In the genomic region with DNA sequence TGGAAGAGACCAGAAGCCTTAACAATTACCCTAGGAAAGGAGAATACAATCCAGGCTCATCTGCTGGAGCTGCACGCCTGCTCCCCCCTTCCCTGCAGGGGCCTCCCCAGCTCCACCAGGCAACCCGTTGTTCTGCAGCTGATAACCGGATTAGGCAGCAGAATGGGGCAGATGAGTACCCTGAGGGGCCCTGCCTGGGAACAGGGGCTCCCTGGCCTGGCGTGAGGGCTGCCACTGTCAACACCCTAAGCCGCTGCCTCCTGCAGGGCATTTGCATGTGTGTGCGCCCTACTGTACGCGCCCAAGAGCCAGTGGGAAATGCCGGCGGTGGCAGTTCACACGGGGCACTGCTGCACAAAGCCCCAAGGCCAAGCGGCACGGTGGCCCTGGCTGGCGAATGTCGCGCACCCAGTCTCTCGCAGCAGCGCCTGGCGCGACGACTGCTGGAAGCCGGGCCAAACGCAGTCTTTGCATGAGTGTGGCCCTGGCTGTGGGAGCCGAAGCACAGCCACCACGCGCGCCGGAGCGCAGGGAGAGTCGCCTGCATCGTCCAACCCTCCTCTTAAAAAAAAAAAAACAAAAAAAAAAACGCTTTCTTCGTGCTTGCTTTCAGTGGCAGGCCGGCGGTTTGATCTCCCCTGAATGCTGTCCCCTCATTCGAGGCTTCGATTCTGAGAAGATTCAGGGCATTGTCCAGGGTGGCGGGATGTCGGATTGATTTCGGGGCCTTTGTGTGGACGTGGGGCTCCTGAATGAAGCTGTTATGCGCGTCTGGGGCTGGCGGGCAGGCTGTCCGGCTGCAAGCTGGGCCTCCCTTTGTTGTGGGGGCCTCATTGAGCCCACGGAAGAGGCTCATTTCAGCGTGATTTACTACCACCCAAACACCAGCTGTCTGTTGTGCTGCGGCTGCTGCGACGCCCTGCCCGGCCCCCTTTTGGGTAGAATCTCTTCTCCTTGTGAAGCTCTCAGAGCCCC, we compare ENCODE assay signal across 10 cellular contexts.
DNase-seq lines count a peak whose midpoint lies in the region; ATAC-seq, FAIRE-seq and TF ChIP-seq lines count a peak whose summit lies in the region.
"Had no signal": no experiment of that assay in that cellular context is flagged by ENCODE, and none has a peak within 500 bp of the region (broad histone marks: within the 10 kb centered on the region; RNA-seq: fewer than 3 reads in every experiment).

No MANE protein-coding gene starts in this region.

- peak; percentile 73 for ATAC-seq in K562
- ATAC-seq in activated T-cell treated with anti-CD3 and anti-CD28 coated beads, Interleukin-2, amount 50 U/mL, for 4 hours: no peak
- ATAC-seq in HG02759 (IDR thresholded peaks at IDR 0.05; ENCODE audit: unreplicated experiment): no peak

- in situ Hi-C loops in K562 (cut with MboI): no loop called here

- H3K9me3 ChIP-seq in K562 (replicated peaks; ENCODE audit: control insufficient read depth, insufficient read depth, low read depth, low read length) (no peaks in the 10 kb centered on the region), skeletal muscle satellite cell (replicated peaks; ENCODE audit: low read length) (no peaks in the 10 kb centered on the region)

- TF ChIP-seq POLR2A in K562 (conservative IDR thresholded peaks at IDR 0.05): no peak

- intact Hi-C loops in K562 (cut with micrococcal nuclease): no loop called here

- no peak for TF ChIP-seq EP300 in K562 (IDR thresholded peaks at IDR 0.05; ENCODE audit: low read length)

- no peak overlapping the region for H3K27ac ChIP-seq in K562 (ENCODE audit: extremely low read depth, low read depth, low read length)

- H4K20me1 ChIP-seq in K562 (replicated peaks; ENCODE audit: control insufficient read depth, insufficient read depth, low read length): no peaks in the 10 kb centered on the region

- TF ChIP-seq RAD21 in K562 (CRISPR knock-in tag; conservative IDR thresholded peaks at IDR 0.05 in 1 of 2, IDR thresholded peaks at IDR 0.05 in 1 of 2): no peak

- BruUV-seq in K562 (replicated peaks; lab: Mats Ljungman, UMichigan): no TSS peak

- H2AFZ ChIP-seq in K562 (ENCODE audit: low read depth, low read length): no peak overlapping the region

- CTCF ChIA-PET in K562 (lab: Yijun Ruan, JAX; ENCODE audit: low intra/inter-chr PET ratio): no interaction called here

- no peak overlapping the region for H3K4me3 Mint-ChIP-seq in activated T-cell treated with anti-CD3 and anti-CD28 coated beads, Interleukin-2, amount 50 U/mL, for 4 hours

- peaks cover 4 to 15% of the 10 kb centered on the region in 2 experiments; a peak in 4 of 5 replicates for H3K4me1 ChIP-seq in K562 (replicated peaks in 1 of 2; ENCODE audit: control insufficient read depth in 2 of 2, insufficient read depth in 2 of 2, low read length in 2 of 2)
- peaks cover 7% of the 10 kb centered on the region for H3K4me1 ChIP-seq in skeletal muscle satellite cell (ENCODE audit: control insufficient read depth, insufficient read depth, low read length)

- no peaks in the 10 kb centered on the region for H3K79me2 ChIP-seq in K562 (ENCODE audit: control insufficient read depth, insufficient read depth, low read length)

- POLR2A ChIA-PET in K562 (lab: Yijun Ruan, JAX): interaction anchor here (0.6 kb wide), 1 partner anchor 26 kb away, joined by 3 read pairs; no protein-coding TSS in a partner anchor

- FAIRE-seq in K562 (lab: Jason Lieb, UNC): no peak
- FAIRE-seq: colon had no signal

- H3K36me3 ChIP-seq in K562 (ENCODE audit: control insufficient read depth, insufficient read depth, low read length) (no peaks in the 10 kb centered on the region), skeletal muscle satellite cell (ENCODE audit: insufficient read depth, low read length) (no peaks in the 10 kb centered on the region)

- no peak for TF ChIP-seq CTCF in K562 (IDR thresholded peaks at IDR 0.05 in 2 of 3, conservative IDR thresholded peaks at IDR 0.05 in 1 of 3; ENCODE audit: insufficient read depth in 2 of 3, low read depth in 1 of 3, low read length in 3 of 3)

- H3K9ac ChIP-seq in K562 (ENCODE audit: insufficient read depth in 1 of 2, low read depth in 2 of 2, low read length in 2 of 2) (no peak overlapping the region), skeletal muscle satellite cell (ENCODE audit: low read depth, low read length) (no peak overlapping the region)

- H3K27me3 ChIP-seq in K562 (ENCODE audit: control insufficient read depth in 2 of 2, insufficient read depth in 2 of 2, low read length in 2 of 2) (peaks cover 2 to 27% of the 10 kb centered on the region in 2 experiments; a peak in 3 of 5 replicates), skeletal muscle satellite cell (ENCODE audit: control insufficient read depth, insufficient read depth, low read length) (peaks cover 78% of the 10 kb centered on the region)

- H3K4me1 Mint-ChIP-seq in activated T-cell treated with anti-CD3 and anti-CD28 coated beads, Interleukin-2, amount 50 U/mL, for 4 hours (ENCODE audit: low read depth): no peaks in the 10 kb centered on the region

- H3K4me3 ChIP-seq in K562 (no peak overlapping the region), skeletal muscle satellite cell (ENCODE audit: low read length) (no peak overlapping the region)

- 4% methylated on average over 30 of the region's 51 CpGs for WGBS in K562 (ENCODE audit: insufficient coverage, low coverage, missing lambda C conversion rate)

- H3K36me3 Mint-ChIP-seq in activated T-cell treated with anti-CD3 and anti-CD28 coated beads, Interleukin-2, amount 50 U/mL, for 4 hours (ENCODE audit: insufficient read depth): no peaks in the 10 kb centered on the region

- H3K9me1 ChIP-seq in K562 (ENCODE audit: control insufficient read depth, insufficient read depth, low read length): no peaks in the 10 kb centered on the region

- peak; percentile 75 for DNase-seq in NCI-H146 (lab: John Stamatoyannopoulos, UW)
- peak in 3 of 4 experiments; percentile 12 to 14 (median 14) for DNase-seq in K562 (ENCODE audit: extremely low read depth in 1 of 4, low spot score in 3 of 4)
- DNase-seq in islet precursor cell: peak; percentile 67
- no peak for DNase-seq in activated T-cell treated with anti-CD3 and anti-CD28 coated beads, Interleukin-2, amount 50 U/mL, for 4 hours
- DNase-seq in GM03348 (ENCODE audit: low spot score): no peak
- no peak for DNase-seq in activated CD4-positive, alpha-beta T cell treated with anti-CD3 and anti-CD28 coated beads, Interleukin-2, amount 50 U/mL, for 48 hours
- DNase-seq: DND-41 had no signal

- H3K9me3 Mint-ChIP-seq in activated T-cell treated with anti-CD3 and anti-CD28 coated beads, Interleukin-2, amount 50 U/mL, for 4 hours: no peaks in the 10 kb centered on the region

- H3K27me3 Mint-ChIP-seq in activated T-cell treated with anti-CD3 and anti-CD28 coated beads, Interleukin-2, amount 50 U/mL, for 4 hours (ENCODE audit: low read depth): peaks cover 4% of the 10 kb centered on the region

- H3K4me2 ChIP-seq in K562 (ENCODE audit: insufficient read depth, low read length) (peak overlapping the region; percentile 14; the same call in 1 of the 2 replicates), skeletal muscle satellite cell (ENCODE audit: low read length) (peak overlapping the region; percentile 64)

TF ChIP-seq in K562, 482 proteins besides CTCF, POLR2A, EP300 and RAD21 (continues in another document):
- TF ChIP-seq PPARD (CRISPR knock-in tag; IDR thresholded peaks at IDR 0.05): no peak
- TF ChIP-seq, protein P1, sequence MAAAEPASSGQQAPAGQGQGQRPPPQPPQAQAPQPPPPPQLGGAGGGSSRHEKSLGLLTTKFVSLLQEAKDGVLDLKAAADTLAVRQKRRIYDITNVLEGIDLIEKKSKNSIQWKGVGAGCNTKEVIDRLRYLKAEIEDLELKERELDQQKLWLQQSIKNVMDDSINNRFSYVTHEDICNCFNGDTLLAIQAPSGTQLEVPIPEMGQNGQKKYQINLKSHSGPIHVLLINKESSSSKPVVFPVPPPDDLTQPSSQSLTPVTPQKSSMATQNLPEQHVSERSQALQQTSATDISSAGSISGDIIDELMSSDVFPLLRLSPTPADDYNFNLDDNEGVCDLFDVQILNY (CRISPR knock-in tag; IDR thresholded peaks at IDR 0.05): no peak
- no peak for TF ChIP-seq YY1 (IDR thresholded peaks at IDR 0.05; ENCODE audit: borderline replicate concordance in 1 of 3, control insufficient read depth in 1 of 3, extremely low read depth in 1 of 3, insufficient read depth in 3 of 3, insufficient read length in 1 of 3, insufficient replicate concordance in 2 of 3, low read depth in 1 of 3, low read length in 2 of 3)
- TF ChIP-seq ZNF324 (CRISPR knock-in tag; IDR thresholded peaks at IDR 0.05): no peak
- no peak for TF ChIP-seq U2AF2 (optimal IDR thresholded peaks at IDR 0.05; ENCODE audit: low read depth, low read length)
- no peak for TF ChIP-seq CHD1 (IDR thresholded peaks at IDR 0.05; ENCODE audit: low read length)
- no peak for TF ChIP-seq SOX6 (IDR thresholded peaks at IDR 0.05)
- no peak for TF ChIP-seq BRCA1 (IDR thresholded peaks at IDR 0.05)
- no peak for TF ChIP-seq BRCA1 (CRISPR knock-in tag; IDR thresholded peaks at IDR 0.05)
- TF ChIP-seq, protein P2, sequence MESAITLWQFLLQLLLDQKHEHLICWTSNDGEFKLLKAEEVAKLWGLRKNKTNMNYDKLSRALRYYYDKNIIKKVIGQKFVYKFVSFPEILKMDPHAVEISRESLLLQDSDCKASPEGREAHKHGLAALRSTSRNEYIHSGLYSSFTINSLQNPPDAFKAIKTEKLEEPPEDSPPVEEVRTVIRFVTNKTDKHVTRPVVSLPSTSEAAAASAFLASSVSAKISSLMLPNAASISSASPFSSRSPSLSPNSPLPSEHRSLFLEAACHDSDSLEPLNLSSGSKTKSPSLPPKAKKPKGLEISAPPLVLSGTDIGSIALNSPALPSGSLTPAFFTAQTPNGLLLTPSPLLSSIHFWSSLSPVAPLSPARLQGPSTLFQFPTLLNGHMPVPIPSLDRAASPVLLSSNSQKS (CRISPR knock-in tag; IDR thresholded peaks at IDR 0.05): no peak
- TF ChIP-seq ZNF311 (CRISPR knock-in tag; IDR thresholded peaks at IDR 0.05): no peak
- TF ChIP-seq, protein P3, sequence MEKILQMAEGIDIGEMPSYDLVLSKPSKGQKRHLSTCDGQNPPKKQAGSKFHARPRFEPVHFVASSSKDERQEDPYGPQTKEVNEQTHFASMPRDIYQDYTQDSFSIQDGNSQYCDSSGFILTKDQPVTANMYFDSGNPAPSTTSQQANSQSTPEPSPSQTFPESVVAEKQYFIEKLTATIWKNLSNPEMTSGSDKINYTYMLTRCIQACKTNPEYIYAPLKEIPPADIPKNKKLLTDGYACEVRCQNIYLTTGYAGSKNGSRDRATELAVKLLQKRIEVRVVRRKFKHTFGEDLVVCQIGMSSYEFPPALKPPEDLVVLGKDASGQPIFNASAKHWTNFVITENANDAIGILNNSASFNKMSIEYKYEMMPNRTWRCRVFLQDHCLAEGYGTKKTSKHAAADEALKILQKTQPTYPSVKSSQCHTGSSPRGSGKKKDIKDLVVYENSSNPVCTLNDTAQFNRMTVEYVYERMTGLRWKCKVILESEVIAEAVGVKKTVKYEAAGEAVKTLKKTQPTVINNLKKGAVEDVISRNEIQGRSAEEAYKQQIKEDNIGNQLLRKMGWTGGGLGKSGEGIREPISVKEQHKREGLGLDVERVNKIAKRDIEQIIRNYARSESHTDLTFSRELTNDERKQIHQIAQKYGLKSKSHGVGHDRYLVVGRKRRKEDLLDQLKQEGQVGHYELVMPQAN (IDR thresholded peaks at IDR 0.05; ENCODE audit: borderline replicate concordance): no peak
- no peak for TF ChIP-seq ZFX (CRISPR knock-in tag; IDR thresholded peaks at IDR 0.05)

Comparison
In these comparisons a context has a peak if more than half of its experiments do, and no peak if none do; other contexts are left out.
1. DNase-seq: peak in NCI-H146 (single experiment), K562 (3 of 4) and islet precursor cell (single experiment); none in activated T-cell treated with anti-CD3 and anti-CD28 coated beads, Interleukin-2, amount 50 U/mL, for 4 hours (single experiment), GM03348 (single experiment) and activated CD4-positive, alpha-beta T cell treated with anti-CD3 and anti-CD28 coated beads, Interleukin-2, amount 50 U/mL, for 48 hours (0 of 2).